Comparison of ENCODE assay signal across 25 cellular contexts in genomic region chr2:145743016-145743415, GRCh38.
DNase-seq lines count a peak whose midpoint lies in the region; ATAC-seq and TF ChIP-seq lines count a peak whose summit lies in the region.
"Had no signal": no experiment of that assay in that cellular context is flagged by ENCODE, and none has a peak within 500 bp of the region (broad histone marks: within the 10 kb centered on the region; RNA-seq: fewer than 3 reads in every experiment).

No MANE protein-coding gene starts in this region.

- H3K27ac Mint-ChIP-seq in activated T-helper 17 cell treated with anti-CD3 and anti-CD28 coated beads, Interleukin-2, amount 50 U/mL, for 72 hours, result no peak overlapping the region
- H3K27ac Mint-ChIP-seq: T-helper 1 cell treated with Interleukin-12 subunit alpha and Interleukin-12 subunit beta and Interleukin-4 antibody, amounts not matched to agents 30 μg/mL and 1 μg/mL, for 36 hours; type B pancreatic cell had no signal

- peaks cover 6% of the 10 kb centered on the region for H3K9me3 Mint-ChIP-seq in activated T-helper 17 cell treated with anti-CD3 and anti-CD28 coated beads, Interleukin-2, amount 50 U/mL, for 72 hours
- H3K9me3 Mint-ChIP-seq: T-helper 1 cell treated with Interleukin-12 subunit alpha and Interleukin-12 subunit beta and Interleukin-4 antibody, amounts not matched to agents 30 μg/mL and 1 μg/mL, for 36 hours had no signal

- TF ChIP-seq CTCF in A673 (conservative IDR thresholded peaks at IDR 0.05; ENCODE audit: low read depth, low read length), result no peak
- TF ChIP-seq CTCF in OCI-LY1 (IDR thresholded peaks at IDR 0.05; ENCODE audit: low read length), result no peak
- TF ChIP-seq CTCF in smooth muscle cell (IDR thresholded peaks at IDR 0.05; ENCODE audit: borderline replicate concordance, insufficient read depth, poor library complexity, severe bottlenecking), result no peak

- DNase-seq in A673 (ENCODE audit: low spot score) (peak; percentile 55), germinal center (ENCODE audit: low spot score) (peak; percentile 43), smooth muscle cell (lab: John Stamatoyannopoulos, UW; ENCODE audit: unreplicated experiment) (no peak), cerebellum (ENCODE audit: low spot score) (no peak)
- DNase-seq: activated CD4-positive, alpha-beta T cell treated with anti-CD3 and anti-CD28 coated beads, Interleukin-2, amount 50 U/mL, for 48 hours; activated naive CD4-positive, alpha-beta T cell; activated T-cell treated with anti-CD3 and anti-CD28 coated beads for 4 hours; amygdala; central memory CD4-positive, alpha-beta T cell; foreskin melanocyte; H7; lower lobe of right lung; NCI-H1105; NCI-H2081; NCI-H510A; retina; SHP77; stimulated activated CD4-positive, alpha-beta T cell treated with anti-CD3 and anti-CD28 coated beads, Interleukin-12 subunit alpha, Interleukin-12 subunit beta, amount 100 ng/mL, for 4 hours had no signal

- H3K36me3 ChIP-seq in A673 (ENCODE audit: insufficient read depth, low read length, poor library complexity, severe bottlenecking), result no peaks in the 10 kb centered on the region
- no peaks in the 10 kb centered on the region for H3K36me3 ChIP-seq in OCI-LY1 (ENCODE audit: insufficient read depth, low read length)
- H3K36me3 ChIP-seq in smooth muscle cell (ENCODE audit: low read depth), result no peaks in the 10 kb centered on the region
- H3K36me3 ChIP-seq: lower lobe of right lung had no signal

- peak overlapping the region; percentile 37; the same call in 1 of the 2 replicates for H3K4me2 ChIP-seq in OCI-LY1 (ENCODE audit: low read length)
- H3K4me2 ChIP-seq in smooth muscle cell, result no peak overlapping the region
- H3K4me2 ChIP-seq: KMS-11 had no signal

- intact Hi-C loops in A673 (cut with micrococcal nuclease; ENCODE audit: unreplicated experiment), result no loop called here

- POLR2A ChIA-PET in A673 (lab: Charles Lee; ENCODE audit: low non-redundant PET), result no interaction called here

- H2AFZ ChIP-seq in OCI-LY1 (ENCODE audit: low read length), result no peak overlapping the region
- no peak overlapping the region for H2AFZ ChIP-seq in smooth muscle cell (ENCODE audit: low read depth)

- peaks cover 25% of the 10 kb centered on the region for H3K4me1 ChIP-seq in A673 (ENCODE audit: insufficient read depth, low read length, poor library complexity, severe bottlenecking)
- peaks cover 41% of the 10 kb centered on the region for H3K4me1 ChIP-seq in OCI-LY1 (ENCODE audit: insufficient read depth, low read length, severe bottlenecking)
- no peaks in the 10 kb centered on the region for H3K4me1 ChIP-seq in smooth muscle cell (ENCODE audit: low read depth)
- H3K4me1 ChIP-seq: lower lobe of right lung had no signal

- BruUV-seq in A673 (replicated peaks; lab: Mats Ljungman, UMichigan), result no TSS peak

- peaks cover 5% of the 10 kb centered on the region for H3K4me1 Mint-ChIP-seq in activated T-helper 17 cell treated with anti-CD3 and anti-CD28 coated beads, Interleukin-2, amount 50 U/mL, for 72 hours

- H3K27me3 ChIP-seq in A673 (replicated peaks; ENCODE audit: insufficient read depth, low read depth, low read length, poor library complexity) (no peaks in the 10 kb centered on the region), OCI-LY1 (ENCODE audit: insufficient read depth, low read length) (no peaks in the 10 kb centered on the region), smooth muscle cell (ENCODE audit: low read depth) (no peaks in the 10 kb centered on the region)

- H3K4me3 ChIP-seq in A673 (ENCODE audit: low read depth, low read length, poor library complexity, severe bottlenecking) (no peak overlapping the region), OCI-LY1 (ENCODE audit: low read depth, low read length, poor library complexity, severe bottlenecking) (no peak overlapping the region), smooth muscle cell (no peak overlapping the region)
- H3K4me3 ChIP-seq: lower lobe of right lung had no signal

- no peaks in the 10 kb centered on the region for H3K9me2 ChIP-seq in OCI-LY1 (ENCODE audit: low read depth, low read length)

- WGBS in smooth muscle cell (ENCODE audit: low lambda C conversion rate), result 94% methylated on average over 2 of the region's 2 CpGs

- no peaks in the 10 kb centered on the region for H4K20me1 ChIP-seq in OCI-LY1 (ENCODE audit: insufficient read depth, low read length)
- H4K20me1 ChIP-seq in smooth muscle cell (ENCODE audit: low read depth), result no peaks in the 10 kb centered on the region

- H3K36me3 Mint-ChIP-seq in activated T-helper 17 cell treated with anti-CD3 and anti-CD28 coated beads, Interleukin-2, amount 50 U/mL, for 72 hours (ENCODE audit: low read depth), result no peaks in the 10 kb centered on the region
- H3K36me3 Mint-ChIP-seq: type B pancreatic cell had no signal

- H3K27ac ChIP-seq in A673 (ENCODE audit: low read depth, low read length, poor library complexity, severe bottlenecking) (no peak overlapping the region), OCI-LY1 (ENCODE audit: low read depth, low read length, poor library complexity, severe bottlenecking) (peak overlapping the region; percentile 43), smooth muscle cell (ENCODE audit: low read depth) (no peak overlapping the region)
- H3K27ac ChIP-seq: KMS-11, lower lobe of right lung had no signal

- H3K9me3 ChIP-seq in A673 (ENCODE audit: low read depth, low read length, poor library complexity, severe bottlenecking), result no peaks in the 10 kb centered on the region
- H3K9me3 ChIP-seq in OCI-LY1 (ENCODE audit: low read length), result no peaks in the 10 kb centered on the region
- H3K9me3 ChIP-seq in smooth muscle cell (replicated peaks; ENCODE audit: low read depth), result no peaks in the 10 kb centered on the region
- H3K9me3 ChIP-seq: lower lobe of right lung had no signal

- H3K27me3 Mint-ChIP-seq in activated T-helper 17 cell treated with anti-CD3 and anti-CD28 coated beads, Interleukin-2, amount 50 U/mL, for 72 hours, result no peaks in the 10 kb centered on the region

- no peaks in the 10 kb centered on the region for H3K79me2 ChIP-seq in OCI-LY1 (ENCODE audit: insufficient read depth, low read length)
- no peaks in the 10 kb centered on the region for H3K79me2 ChIP-seq in smooth muscle cell (ENCODE audit: low read depth)

- ATAC-seq in GM18868 (IDR thresholded peaks at IDR 0.05; ENCODE audit: unreplicated experiment) (peak; percentile 11), GM19452 (IDR thresholded peaks at IDR 0.05; ENCODE audit: unreplicated experiment) (no peak)
- ATAC-seq in activated T-helper 17 cell treated with anti-CD3 and anti-CD28 coated beads, Interleukin-2, amount 50 U/mL, for 72 hours (replicated peaks), result no peak

- H3K9ac ChIP-seq in OCI-LY1 (ENCODE audit: low read length) (no peak overlapping the region), smooth muscle cell (ENCODE audit: low read depth) (no peak overlapping the region)
- H3K9ac ChIP-seq: KMS-11 had no signal

- CTCF ChIA-PET in A673 (lab: Charles Lee), result no interaction called here

- no peaks in the 10 kb centered on the region for H3F3A ChIP-seq in OCI-LY1 (ENCODE audit: insufficient read depth, low read length)
- H3F3A ChIP-seq in smooth muscle cell (ENCODE audit: low read depth), result no peaks in the 10 kb centered on the region

- H3K4me3 Mint-ChIP-seq in activated T-helper 17 cell treated with anti-CD3 and anti-CD28 coated beads, Interleukin-2, amount 50 U/mL, for 72 hours, result no peak overlapping the region
- H3K4me3 Mint-ChIP-seq: T-helper 1 cell treated with Interleukin-12 subunit alpha and Interleukin-12 subunit beta and Interleukin-4 antibody, amounts not matched to agents 30 μg/mL and 1 μg/mL, for 36 hours; type B pancreatic cell had no signal

Comparison
In these comparisons a context has a peak if more than half of its experiments do, and no peak if none do; other contexts are left out.
1. DNase-seq: peak in A673 (single experiment) and germinal center (single experiment); none in smooth muscle cell (single experiment) and cerebellum (single experiment).